23 cellular contexts compared by ENCODE assay signal in the genomic region with DNA sequence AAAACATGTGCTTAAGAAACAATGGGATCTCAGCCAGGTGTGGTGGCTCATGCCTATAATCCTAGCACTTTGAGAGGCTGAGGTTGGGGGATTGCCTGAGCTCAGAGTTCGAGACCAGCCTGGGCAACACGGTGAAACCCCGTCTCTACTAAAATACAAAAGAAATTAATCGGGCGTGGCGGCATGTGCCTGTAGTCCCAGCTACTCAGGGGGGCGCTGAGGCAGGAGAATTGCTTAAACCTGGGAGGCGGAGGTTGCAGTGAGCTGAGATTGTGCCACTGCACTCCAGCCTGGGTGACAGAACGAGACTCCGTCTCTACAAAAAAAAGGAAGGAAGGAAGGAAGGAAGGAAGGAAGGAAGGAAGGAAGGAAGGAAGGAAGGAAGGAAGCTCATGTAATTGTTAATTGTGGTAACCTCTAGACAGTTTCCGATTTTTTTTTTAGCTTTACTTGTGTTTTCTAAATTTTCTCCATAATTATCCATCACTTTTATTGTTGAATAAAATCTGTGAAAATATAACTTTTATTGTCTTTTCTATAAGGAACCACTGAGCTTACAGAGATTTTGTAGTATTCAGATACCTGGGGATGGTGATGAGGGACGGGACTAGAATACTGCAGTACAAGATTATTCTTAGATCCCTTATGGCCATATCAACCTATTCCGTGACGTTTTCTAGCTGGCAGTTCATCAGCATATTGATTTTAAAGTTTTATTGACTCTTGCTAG.
"Had no signal": no experiment of that assay in that cellular context is flagged by ENCODE, and none has a peak within 500 bp of the region (broad histone marks: within the 10 kb centered on the region; RNA-seq: fewer than 3 reads in every experiment).

No MANE protein-coding gene starts in this region.

- H3K36me3 ChIP-seq: colonic mucosa, esophagus muscularis mucosa, esophagus squamous epithelium, gastrocnemius medialis, gastroesophageal sphincter, heart left ventricle, heart right ventricle had no signal

- H3K27me3 ChIP-seq: colonic mucosa, esophagus muscularis mucosa, esophagus squamous epithelium, gastrocnemius medialis, gastroesophageal sphincter, heart left ventricle, heart right ventricle had no signal

- H3K9me3 ChIP-seq: colonic mucosa, gastrocnemius medialis had no signal

- ATAC-seq: effector memory CD8-positive, alpha-beta T cell; esophagus mucosa; gastrocnemius medialis; gastroesophageal sphincter; heart left ventricle; heart right ventricle had no signal

- H3K4me3 ChIP-seq: colonic mucosa, coronary artery, dorsolateral prefrontal cortex, esophagus muscularis mucosa, esophagus squamous epithelium, gastrocnemius medialis, gastroesophageal sphincter, heart left ventricle, heart right ventricle had no signal

- DNase-seq: colonic mucosa; cortex of kidney; dermis blood vessel endothelial cell; dorsolateral prefrontal cortex; effector CD4-positive, alpha-beta T cell; effector CD8-positive, alpha-beta T cell; effector memory CD4-positive, alpha-beta T cell; effector memory CD8-positive, alpha-beta T cell; endodermal cell; erythroblast; esophagus squamous epithelium; foreskin fibroblast; foreskin melanocyte; gastrocnemius medialis; glutamatergic neuron; head of caudate nucleus; heart left ventricle; heart right ventricle had no signal

- H3K4me1 ChIP-seq: colonic mucosa, esophagus muscularis mucosa, esophagus squamous epithelium, gastrocnemius medialis, gastroesophageal sphincter, heart left ventricle, heart right ventricle had no signal

- H3K27ac ChIP-seq: colonic mucosa, coronary artery, dorsolateral prefrontal cortex, epithelial cell of prostate, esophagus muscularis mucosa, esophagus squamous epithelium, gastrocnemius medialis, gastroesophageal sphincter, heart left ventricle, heart right ventricle had no signal
